Comparison of ENCODE assay signal across 18 cellular contexts in genomic region chr7:47685712-47686376, GRCh38.
"Had no signal": no experiment of that assay in that cellular context is flagged by ENCODE, and none has a peak within 500 bp of the region (broad histone marks: within the 10 kb centered on the region; RNA-seq: fewer than 3 reads in every experiment).

No MANE protein-coding gene starts in this region.

- DNase-seq: activated CD4-positive, alpha-beta T cell treated with anti-CD3 and anti-CD28 coated beads for 1 hour; activated CD4-positive, alpha-beta T cell treated with anti-CD3 and anti-CD28 coated beads, Interleukin-2, amount 50 U/mL, for 4 hours; adrenal gland; caudate nucleus; colonic mucosa; esophagus squamous epithelium; gastrocnemius medialis; heart right ventricle; left colon; lower lobe of right lung; mucosa of descending colon; naive thymus-derived CD4-positive, alpha-beta T cell; retina; tibial artery had no signal

- H3K4me3 ChIP-seq: adrenal gland, colonic mucosa, esophagus squamous epithelium, gastrocnemius medialis, heart right ventricle, lower lobe of right lung, mucosa of descending colon, tibial artery, vagina had no signal

- H3K36me3 ChIP-seq: adrenal gland, colonic mucosa, esophagus squamous epithelium, gastrocnemius medialis, heart right ventricle, lower lobe of right lung, neutrophil, tibial artery, vagina had no signal

- H3K27me3 ChIP-seq: adrenal gland, colonic mucosa, esophagus squamous epithelium, gastrocnemius medialis, heart right ventricle, neutrophil, tibial artery, vagina had no signal

- ATAC-seq: gastrocnemius medialis; heart right ventricle; left colon; lower lobe of right lung; mucosa of descending colon; naive thymus-derived CD4-positive, alpha-beta T cell; stimulated activated effector memory CD8-positive, alpha-beta T cell treated with anti-CD3 and anti-CD28 coated beads, Interleukin-12 subunit alpha, Interleukin-12 subunit beta, amount 100 ng/mL, for 72 hours had no signal

- H3K27me3 Mint-ChIP-seq: activated naive CD4-positive, alpha-beta T cell treated with anti-CD3 and anti-CD28 coated beads, Interleukin-2, amount 50 U/mL, for 24 hours; naive thymus-derived CD4-positive, alpha-beta T cell had no signal

- H3K4me3 Mint-ChIP-seq: activated naive CD4-positive, alpha-beta T cell treated with anti-CD3 and anti-CD28 coated beads, Interleukin-2, amount 50 U/mL, for 24 hours; naive thymus-derived CD4-positive, alpha-beta T cell; stimulated activated effector memory CD8-positive, alpha-beta T cell treated with anti-CD3 and anti-CD28 coated beads, Interleukin-12 subunit alpha, Interleukin-12 subunit beta, amount 100 ng/mL, for 72 hours had no signal

- H3K36me3 Mint-ChIP-seq: activated naive CD4-positive, alpha-beta T cell treated with anti-CD3 and anti-CD28 coated beads, Interleukin-2, amount 50 U/mL, for 24 hours; naive thymus-derived CD4-positive, alpha-beta T cell; stimulated activated effector memory CD8-positive, alpha-beta T cell treated with anti-CD3 and anti-CD28 coated beads, Interleukin-12 subunit alpha, Interleukin-12 subunit beta, amount 100 ng/mL, for 72 hours had no signal

- H3K27ac Mint-ChIP-seq: activated naive CD4-positive, alpha-beta T cell treated with anti-CD3 and anti-CD28 coated beads, Interleukin-2, amount 50 U/mL, for 24 hours; naive thymus-derived CD4-positive, alpha-beta T cell; stimulated activated effector memory CD8-positive, alpha-beta T cell treated with anti-CD3 and anti-CD28 coated beads, Interleukin-12 subunit alpha, Interleukin-12 subunit beta, amount 100 ng/mL, for 72 hours had no signal

- H3K9me3 Mint-ChIP-seq: activated naive CD4-positive, alpha-beta T cell treated with anti-CD3 and anti-CD28 coated beads, Interleukin-2, amount 50 U/mL, for 24 hours; naive thymus-derived CD4-positive, alpha-beta T cell; stimulated activated effector memory CD8-positive, alpha-beta T cell treated with anti-CD3 and anti-CD28 coated beads, Interleukin-12 subunit alpha, Interleukin-12 subunit beta, amount 100 ng/mL, for 72 hours had no signal

- H3K4me1 Mint-ChIP-seq: activated naive CD4-positive, alpha-beta T cell treated with anti-CD3 and anti-CD28 coated beads, Interleukin-2, amount 50 U/mL, for 24 hours; naive thymus-derived CD4-positive, alpha-beta T cell; stimulated activated effector memory CD8-positive, alpha-beta T cell treated with anti-CD3 and anti-CD28 coated beads, Interleukin-12 subunit alpha, Interleukin-12 subunit beta, amount 100 ng/mL, for 72 hours had no signal
